8 cellular contexts compared by ENCODE assay signal in the genomic region with DNA sequence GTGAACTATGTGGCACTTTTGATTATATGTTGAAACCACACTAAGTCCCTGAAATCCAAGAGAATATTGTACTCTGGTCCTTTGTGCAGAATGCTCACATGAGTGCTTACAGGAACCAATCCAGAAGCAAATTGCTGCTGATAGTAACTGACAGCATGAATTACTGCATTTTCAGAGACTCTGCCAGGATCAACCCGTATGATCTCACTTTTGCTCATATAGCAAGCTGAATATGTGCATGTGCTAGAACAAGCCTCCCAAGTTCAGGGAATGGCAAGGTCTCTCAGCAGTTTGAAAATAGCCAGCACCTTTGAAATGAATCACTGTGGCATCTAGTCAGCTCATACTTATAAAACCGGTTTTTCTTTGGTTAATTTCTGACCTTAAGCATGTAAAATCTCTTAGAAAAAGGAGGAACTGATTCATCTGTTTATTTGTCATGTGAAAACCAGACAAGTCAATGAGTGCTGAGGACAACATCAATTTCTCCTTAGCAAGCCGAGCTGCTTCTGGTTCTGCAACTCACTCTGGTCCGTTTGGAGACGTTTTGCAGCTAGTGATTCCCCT.
DNase-seq lines count a peak whose midpoint lies in the region; ATAC-seq and TF ChIP-seq lines count a peak whose summit lies in the region.

No MANE protein-coding gene starts in this region.

- no peaks in the 10 kb centered on the region for H3K9me3 ChIP-seq in parathyroid adenoma (ENCODE audit: control insufficient read depth, low read length)

- no peak overlapping the region for H2AFZ ChIP-seq in parathyroid adenoma

- no peaks in the 10 kb centered on the region for H3K79me2 ChIP-seq in parathyroid adenoma

- H3K27me3 ChIP-seq in parathyroid adenoma (ENCODE audit: control insufficient read depth, insufficient read depth, low read length): no peaks in the 10 kb centered on the region

- H3K4me1 ChIP-seq in parathyroid adenoma: no peaks in the 10 kb centered on the region

- peak overlapping the region; percentile 32 for H3K4me2 ChIP-seq in parathyroid adenoma (ENCODE audit: low read length)

- ATAC-seq in GM18517 (IDR thresholded peaks at IDR 0.05; ENCODE audit: unreplicated experiment): peak; percentile 77
- peak; percentile 87 for ATAC-seq in HG02623 (IDR thresholded peaks at IDR 0.05; ENCODE audit: unreplicated experiment)

- DNase-seq in T1000 (lab: John Stamatoyannopoulos, UW) (peak; percentile 11), SKM-1 treated with dmso at 0.1 percent for 144 hours (lab: John Stamatoyannopoulos, UW; ENCODE audit: unreplicated experiment) (no peak), NCI-H2107 (lab: John Stamatoyannopoulos, UW) (no peak), posterior cingulate gyrus (no peak), SW 1271 (lab: John Stamatoyannopoulos, UW) (no peak)

- H3K4me3 ChIP-seq in parathyroid adenoma (ENCODE audit: low read depth, low read length): no peak overlapping the region

- H3K9ac ChIP-seq in parathyroid adenoma: no peak overlapping the region

- no peak overlapping the region for H3K27ac ChIP-seq in parathyroid adenoma

- intact Hi-C loops in posterior cingulate gyrus (cut with DNase I): no loop called here

- no peak for TF ChIP-seq CTCF in parathyroid adenoma (IDR thresholded peaks at IDR 0.05)

- no peaks in the 10 kb centered on the region for H3K36me3 ChIP-seq in parathyroid adenoma (ENCODE audit: control insufficient read depth, insufficient read depth, low read length)
